In the genomic region with DNA sequence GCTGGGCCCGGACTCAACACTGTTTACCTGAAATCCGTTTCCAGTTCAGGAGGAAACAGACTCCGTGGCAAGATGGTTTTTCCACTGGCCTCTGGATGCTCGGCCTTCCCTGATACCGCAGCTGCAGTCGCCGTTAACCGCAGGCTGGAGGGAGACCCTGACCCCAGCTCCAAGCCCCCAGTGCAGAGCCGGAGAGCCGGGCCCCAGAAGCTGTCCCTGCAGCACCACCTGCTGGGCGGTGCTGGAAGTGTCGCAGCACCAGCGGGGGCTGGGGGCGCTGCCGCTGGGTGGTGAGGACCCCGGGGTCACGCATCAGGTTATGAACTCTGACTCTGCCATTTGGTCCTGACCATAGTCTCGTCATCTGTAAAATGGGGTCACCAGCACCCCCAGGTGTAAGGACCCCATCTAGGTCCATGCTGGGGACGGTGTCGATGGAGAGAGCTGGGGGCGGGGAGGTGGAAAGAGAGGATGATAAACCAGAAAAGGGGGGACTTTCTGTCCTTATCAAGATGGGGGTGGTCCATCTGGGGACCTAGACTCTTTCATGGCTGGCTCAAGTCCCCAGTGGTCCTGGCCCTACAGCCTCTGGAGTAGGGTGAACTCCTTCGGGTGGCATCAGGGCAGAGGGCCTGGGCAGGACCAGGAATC, we compare ENCODE assay signal across 8 cellular contexts. TPM values are rescaled to one million over a fixed set of nuclear protein-coding genes. Genes with fewer than 3 reads are reported as not detected.
A peak's percentile ranks its signal among the peaks of the same experiment; 100 is the strongest.
DNase-seq lines count a peak whose midpoint lies in the region; ATAC-seq and TF ChIP-seq lines count a peak whose summit lies in the region.

No MANE protein-coding gene starts in this region.

- H3K4me3 Mint-ChIP-seq in activated CD8-positive, alpha-beta memory T cell treated with anti-CD3 and anti-CD28 coated beads, Interleukin-2, amount 10 ng/mL, durations not matched to agents 7 days and 5 days: no peak overlapping the region
- H3K4me3 Mint-ChIP-seq in nephron: no peak overlapping the region

- peaks cover 5% of the 10 kb centered on the region for H3K27me3 Mint-ChIP-seq in activated CD8-positive, alpha-beta memory T cell treated with anti-CD3 and anti-CD28 coated beads, Interleukin-2, amount 10 ng/mL, durations not matched to agents 7 days and 5 days
- peaks cover 29% of the 10 kb centered on the region for H3K27me3 Mint-ChIP-seq in nephron (ENCODE audit: low read depth)

- H3K27ac ChIP-seq in WERI-Rb-1: no peak overlapping the region

- H3K4me3 ChIP-seq in WERI-Rb-1 (ENCODE audit: low read depth, low read length): no peak overlapping the region

- no peaks in the 10 kb centered on the region for H3K27me3 ChIP-seq in WERI-Rb-1 (ENCODE audit: insufficient read depth, low read depth, severe bottlenecking)

- peak; percentile 96 for TF ChIP-seq CTCF in WERI-Rb-1 (IDR thresholded peaks at IDR 0.05; ENCODE audit: low read depth, low read length)
- peak; percentile 99 for TF ChIP-seq CTCF in nephron (IDR thresholded peaks at IDR 0.05; ENCODE audit: unreplicated experiment in 3 of 3)

- H3K9me3 Mint-ChIP-seq in activated CD8-positive, alpha-beta memory T cell treated with anti-CD3 and anti-CD28 coated beads, Interleukin-2, amount 10 ng/mL, durations not matched to agents 7 days and 5 days (ENCODE audit: low read depth): peaks cover 17% of the 10 kb centered on the region
- H3K9me3 Mint-ChIP-seq in nephron: peaks cover 17% of the 10 kb centered on the region

- peak; percentile 78 for DNase-seq in activated CD8-positive, alpha-beta memory T cell treated with anti-CD3 and anti-CD28 coated beads for 24 hours
- DNase-seq in activated CD8-positive, alpha-beta memory T cell treated with anti-CD3 and anti-CD28 coated beads, Interleukin-2, amount 10 ng/mL, durations not matched to agents 7 days and 5 days: no peak
- DNase-seq in WERI-Rb-1 (peak; percentile 53), ecto neural progenitor cell (ENCODE audit: low spot score) (peak; percentile 88), NCI-H1436 treated with DMSO at 0.1 percent for 48 hours (lab: John Stamatoyannopoulos, UW) (no peak), NCI-H774 (lab: John Stamatoyannopoulos, UW) (no peak)

- H3K4me1 Mint-ChIP-seq in activated CD8-positive, alpha-beta memory T cell treated with anti-CD3 and anti-CD28 coated beads, Interleukin-2, amount 10 ng/mL, durations not matched to agents 7 days and 5 days: no peaks in the 10 kb centered on the region
- H3K4me1 Mint-ChIP-seq in nephron: peaks cover 17% of the 10 kb centered on the region

- peaks cover 11% of the 10 kb centered on the region for H3K9me3 ChIP-seq in WERI-Rb-1 (ENCODE audit: severe bottlenecking)

- ATAC-seq in activated CD8-positive, alpha-beta memory T cell treated with anti-CD3 and anti-CD28 coated beads, Interleukin-2, amount 10 ng/mL, durations not matched to agents 7 days and 5 days: no peak
- no peak for ATAC-seq in GM18519 (IDR thresholded peaks at IDR 0.05; ENCODE audit: low FRiP score, unreplicated experiment)

- no peaks in the 10 kb centered on the region for H3K36me3 Mint-ChIP-seq in activated CD8-positive, alpha-beta memory T cell treated with anti-CD3 and anti-CD28 coated beads, Interleukin-2, amount 10 ng/mL, durations not matched to agents 7 days and 5 days
- H3K36me3 Mint-ChIP-seq in nephron (ENCODE audit: low read depth): peaks cover 6% of the 10 kb centered on the region

- H3K27ac Mint-ChIP-seq in activated CD8-positive, alpha-beta memory T cell treated with anti-CD3 and anti-CD28 coated beads, Interleukin-2, amount 10 ng/mL, durations not matched to agents 7 days and 5 days: no peak overlapping the region
- no peak overlapping the region for H3K27ac Mint-ChIP-seq in nephron

- H3K36me3 ChIP-seq in WERI-Rb-1: no peaks in the 10 kb centered on the region

- CTCF ChIA-PET in activated CD8-positive, alpha-beta memory T cell treated with anti-CD3 and anti-CD28 coated beads, Interleukin-2, amount 10 ng/mL, durations not matched to agents 7 days and 5 days (lab: Charles Lee): interaction anchor here (1.0 to 4.3 kb wide), 8 partner anchors 72 to 204 kb away, joined by 3 to 33 read pairs (median 4); no protein-coding TSS in a partner anchor

RNA-seq across cellular contexts. Expression of gene CHRNA4, which starts 20.8 kb away (rescaled TPM):
- not detected for total RNA-seq in activated CD8-positive, alpha-beta memory T cell treated with anti-CD3 and anti-CD28 coated beads, Interleukin-2, amount 10 ng/mL, durations not matched to agents 7 days and 5 days

Comparison
In these comparisons a context has a peak if more than half of its experiments do, and no peak if none do; other contexts are left out.
1. DNase-seq: peak in activated CD8-positive, alpha-beta memory T cell treated with anti-CD3 and anti-CD28 coated beads for 24 hours (single experiment), WERI-Rb-1 (single experiment) and ecto neural progenitor cell (single experiment); none in activated CD8-positive, alpha-beta memory T cell treated with anti-CD3 and anti-CD28 coated beads, Interleukin-2, amount 10 ng/mL, durations not matched to agents 7 days and 5 days (single experiment), NCI-H1436 treated with DMSO at 0.1 percent for 48 hours (single experiment) and NCI-H774 (single experiment).